In the genomic region with DNA sequence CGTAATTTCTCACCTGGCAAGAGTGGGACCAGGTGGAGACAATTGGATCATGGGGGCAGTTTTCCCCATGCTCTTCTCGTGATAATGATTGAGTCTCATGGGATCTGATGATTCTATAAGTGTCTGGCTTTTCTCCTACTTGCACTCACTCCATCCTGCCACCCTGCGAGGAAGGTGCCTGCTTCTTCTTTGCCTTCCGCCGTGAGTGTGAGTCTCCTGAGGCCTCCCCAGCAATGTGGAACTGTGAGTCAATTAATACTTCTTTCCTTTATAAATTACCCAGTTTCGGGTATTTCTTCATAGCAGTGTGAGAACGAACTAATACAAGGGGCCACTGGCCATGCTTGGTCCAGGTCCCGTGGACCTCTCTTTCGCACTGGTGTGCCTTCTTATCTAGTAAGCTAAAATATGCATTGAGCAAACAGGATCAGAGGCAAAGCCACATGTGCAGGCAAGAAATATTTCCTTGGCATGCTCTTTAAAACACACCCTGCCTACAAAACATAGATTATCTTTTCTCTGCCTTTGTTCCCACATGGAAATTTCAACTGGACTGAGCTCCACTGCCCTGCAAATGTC, we compare ENCODE assay signal across 25 cellular contexts.
"Had no signal": no experiment of that assay in that cellular context is flagged by ENCODE, and none has a peak within 500 bp of the region (broad histone marks: within the 10 kb centered on the region; RNA-seq: fewer than 3 reads in every experiment).

No MANE protein-coding gene starts in this region.

- H3K4me1 ChIP-seq: gastroesophageal sphincter, tibial artery had no signal

- H3K27ac Mint-ChIP-seq: activated CD4-positive, alpha-beta T cell treated with anti-CD3 and anti-CD28 coated beads for 36 hours; activated naive CD8-positive, alpha-beta T cell treated with anti-CD3 and anti-CD28 coated beads, Interleukin-2, amount 10 ng/mL, durations not matched to agents 7 days and 5 days; activated T-helper 2 cell treated with anti-CD3 and anti-CD28 coated beads, Interferon-gamma antibody, Interleukin-2, Interleukin-4, amounts not matched to agents 10 μg/mL and 5 μg/mL and 100 μg/mL, durations not matched to agents 14 hours and 24 hours and 36 hours; endodermal cell; WTC11 had no signal

- ATAC-seq: activated CD4-positive, alpha-beta T cell treated with anti-CD3 and anti-CD28 coated beads for 36 hours; activated T-cell treated with anti-CD3 and anti-CD28 coated beads, Interleukin-2, amount 50 U/mL, for 4 hours; gastroesophageal sphincter; left cardiac atrium; stimulated activated naive CD8-positive, alpha-beta T cell treated with anti-CD3 and anti-CD28 coated beads, Interleukin-15, Interleukin-2, amounts not matched to agents 100 U/mL and 50 U/mL, for 24 hours; WTC11 had no signal

- FAIRE-seq: islet of Langerhans had no signal

- H3K36me3 Mint-ChIP-seq: activated naive CD8-positive, alpha-beta T cell treated with anti-CD3 and anti-CD28 coated beads, Interleukin-2, amount 10 ng/mL, durations not matched to agents 7 days and 5 days; WTC11 had no signal

- DNase-seq: activated CD4-positive, alpha-beta T cell treated with anti-CD3 and anti-CD28 coated beads for 36 hours; activated CD4-positive, alpha-beta T cell treated with anti-CD3 and anti-CD28 coated beads, Interleukin-2, amount 50 U/mL, for 4 hours; activated CD8-positive, alpha-beta memory T cell treated with anti-CD3 and anti-CD28 coated beads for 24 hours; activated CD8-positive, alpha-beta memory T cell treated with anti-CD3 and anti-CD28 coated beads, Interleukin-2, amount 50 U/mL, for 48 hours; activated naive CD4-positive, alpha-beta T cell treated with Interleukin-2 at 50 U/mL for 16 hours; activated naive CD8-positive, alpha-beta T cell treated with anti-CD3 and anti-CD28 coated beads, Interleukin-2, amount 10 ng/mL, durations not matched to agents 7 days and 5 days; activated T-cell treated with anti-CD3 and anti-CD28 coated beads, Interleukin-2, amount 50 U/mL, for 4 hours; amniotic stem cell; cerebellar nuclear complex; endodermal cell; esophagus squamous epithelium; head of caudate nucleus; left cardiac atrium; mesenchymal stem cell; stimulated activated CD4-positive, alpha-beta T cell treated with anti-CD3 and anti-CD28 coated beads, Interleukin-4, amount 100 ng/mL, for 4 hours; stimulated activated naive CD8-positive, alpha-beta T cell treated with anti-CD3 and anti-CD28 coated beads, Interleukin-15, Interleukin-2, amounts not matched to agents 100 U/mL and 50 U/mL, for 24 hours; substantia nigra; T-helper 9 cell; tibial artery had no signal

- H3K9me3 Mint-ChIP-seq: activated naive CD8-positive, alpha-beta T cell treated with anti-CD3 and anti-CD28 coated beads, Interleukin-2, amount 10 ng/mL, durations not matched to agents 7 days and 5 days; activated T-cell treated with anti-CD3 and anti-CD28 coated beads, Interleukin-2, amount 50 U/mL, for 4 hours; activated T-helper 2 cell treated with anti-CD3 and anti-CD28 coated beads, Interferon-gamma antibody, Interleukin-2, Interleukin-4, amounts not matched to agents 10 μg/mL and 5 μg/mL and 100 μg/mL, durations not matched to agents 14 hours and 24 hours and 36 hours; neural crest cell; WTC11 had no signal

- H3K27ac ChIP-seq: coronary artery, gastroesophageal sphincter, tibial artery had no signal

- H3K27me3 Mint-ChIP-seq: activated CD4-positive, alpha-beta T cell treated with anti-CD3 and anti-CD28 coated beads for 36 hours; activated naive CD8-positive, alpha-beta T cell treated with anti-CD3 and anti-CD28 coated beads, Interleukin-2, amount 10 ng/mL, durations not matched to agents 7 days and 5 days had no signal

- H3K27me3 ChIP-seq: esophagus squamous epithelium, gastroesophageal sphincter, tibial artery had no signal

- H3K4me1 Mint-ChIP-seq: activated CD4-positive, alpha-beta T cell treated with anti-CD3 and anti-CD28 coated beads for 36 hours; activated naive CD8-positive, alpha-beta T cell treated with anti-CD3 and anti-CD28 coated beads, Interleukin-2, amount 10 ng/mL, durations not matched to agents 7 days and 5 days; neural crest cell had no signal

- H3K9me3 ChIP-seq: esophagus squamous epithelium, gastroesophageal sphincter, tibial artery had no signal

- H3K4me3 ChIP-seq: coronary artery, esophagus squamous epithelium, gastroesophageal sphincter, tibial artery had no signal

- H3K4me3 Mint-ChIP-seq: activated CD4-positive, alpha-beta T cell treated with anti-CD3 and anti-CD28 coated beads for 36 hours; activated naive CD8-positive, alpha-beta T cell treated with anti-CD3 and anti-CD28 coated beads, Interleukin-2, amount 10 ng/mL, durations not matched to agents 7 days and 5 days; activated T-cell treated with anti-CD3 and anti-CD28 coated beads, Interleukin-2, amount 50 U/mL, for 4 hours; endodermal cell; neural crest cell; WTC11 had no signal

- H3K36me3 ChIP-seq: esophagus squamous epithelium, gastroesophageal sphincter, tibial artery had no signal
